Comparison of ENCODE assay signal across 9 cellular contexts in genomic region chr13:49869514-49869913, GRCh38.
A peak's percentile ranks its signal among the peaks of the same experiment; 100 is the strongest.
DNase-seq lines count a peak whose midpoint lies in the region; ATAC-seq and TF ChIP-seq lines count a peak whose summit lies in the region.
"Had no signal": no experiment of that assay in that cellular context is flagged by ENCODE, and none has a peak within 500 bp of the region (broad histone marks: within the 10 kb centered on the region; RNA-seq: fewer than 3 reads in every experiment).

No MANE protein-coding gene starts in this region.

- TF ChIP-seq CTCF in KMS-11 (conservative IDR thresholded peaks at IDR 0.05; ENCODE audit: low read depth, low read length) (peak; percentile 14; the same call in 1 of the 2 replicates), astrocyte of the spinal cord (IDR thresholded peaks at IDR 0.05; ENCODE audit: low read depth, low read length) (peak; percentile 53), liver (IDR thresholded peaks at IDR 0.05; ENCODE audit: low read depth, low read length, missing input control) (peak; percentile 43)

- peak; percentile 70 to 74 for TF ChIP-seq RAD21 in liver (IDR thresholded peaks at IDR 0.05)

- intact Hi-C loops in cardiac septum (cut with DNase I): no loop called here

- H3K9ac ChIP-seq in KMS-11 (no peak overlapping the region), liver (ENCODE audit: low read depth in 1 of 2, low read length in 2 of 2) (no peak overlapping the region)

- H3K4me1 ChIP-seq in KMS-11 (ENCODE audit: low read depth, poor library complexity, severe bottlenecking) (no peaks in the 10 kb centered on the region), liver (ENCODE audit: control insufficient read depth in 4 of 4, insufficient read depth in 4 of 4, low read length in 3 of 4) (no peaks in the 10 kb centered on the region)

- 44% methylated on average over 3 of the region's 3 CpGs for WGBS in liver

- no peaks in the 10 kb centered on the region for H3K79me2 ChIP-seq in KMS-11 (ENCODE audit: insufficient read depth, low read depth)

- peaks cover 0 to 3% (median 0%) of the 10 kb centered on the region in 4 donors for H3K9me3 ChIP-seq in liver (ENCODE audit: control insufficient read depth in 4 of 4, low read length in 3 of 4)

- in situ Hi-C loops in astrocyte of the spinal cord (cut with HindIII; ENCODE audit: low sequenced_read_pairs): no loop called here

- no peak overlapping the region for H2AFZ ChIP-seq in KMS-11 (ENCODE audit: low read depth)

- H3K4me2 ChIP-seq in KMS-11: no peak overlapping the region

- ATAC-seq in HG03196 (IDR thresholded peaks at IDR 0.05; ENCODE audit: unreplicated experiment): no peak
- ATAC-seq: activated CD8-positive, alpha-beta T cell treated with anti-CD3 and anti-CD28 coated beads, Interleukin-2, amount 10 ng/mL, durations not matched to agents 7 days and 5 days had no signal

- H4K20me1 ChIP-seq in KMS-11 (ENCODE audit: insufficient read depth): no peaks in the 10 kb centered on the region

- no peak overlapping the region for H3K27ac ChIP-seq in KMS-11
- no peak overlapping the region for H3K27ac ChIP-seq in liver (ENCODE audit: low read depth in 1 of 2, low read length in 2 of 2)

- peak; percentile 38 for DNase-seq in EH (ENCODE audit: low read depth)
- peak; percentile 22 for DNase-seq in astrocyte of the spinal cord (ENCODE audit: low read depth, low spot score)
- no peak for DNase-seq in activated T-cell treated with anti-CD3 and anti-CD28 coated beads for 4 hours
- no peak for DNase-seq in GOT3 (lab: John Stamatoyannopoulos, UW)
- DNase-seq in cardiac septum (ENCODE audit: low spot score): no peak
- DNase-seq: activated CD8-positive, alpha-beta T cell treated with anti-CD3 and anti-CD28 coated beads, Interleukin-2, amount 10 ng/mL, durations not matched to agents 7 days and 5 days had no signal

- H3K4me3 ChIP-seq in KMS-11 (IDR thresholded peaks at IDR 0.05; ENCODE audit: insufficient read depth, low read depth, low read length): no peak overlapping the region
- no peak overlapping the region for H3K4me3 ChIP-seq in astrocyte of the spinal cord (ENCODE audit: low read depth, low read length)
- H3K4me3 ChIP-seq in liver (ENCODE audit: low read depth in 1 of 3, low read length in 3 of 3): no peak overlapping the region

- H3K36me3 ChIP-seq in KMS-11 (ENCODE audit: insufficient read depth): no peaks in the 10 kb centered on the region
- no peaks in the 10 kb centered on the region for H3K36me3 ChIP-seq in liver (ENCODE audit: control insufficient read depth in 4 of 4, insufficient read depth in 3 of 4, low read depth in 1 of 4, low read length in 3 of 4)

- no peaks in the 10 kb centered on the region for H3K27me3 ChIP-seq in KMS-11 (ENCODE audit: insufficient read depth, low read depth)
- no peaks in the 10 kb centered on the region for H3K27me3 ChIP-seq in liver (ENCODE audit: control insufficient read depth in 4 of 4, insufficient read depth in 4 of 4, low read length in 3 of 4)

TF ChIP-seq in liver, 16 proteins besides CTCF, POLR2A, EP300 and RAD21:
- TF ChIP-seq YY1 (IDR thresholded peaks at IDR 0.05): no peak
- no peak for TF ChIP-seq TAF1 (conservative IDR thresholded peaks at IDR 0.05)

Comparison
In these comparisons a context has a peak if more than half of its experiments do, and no peak if none do; other contexts are left out.
1. DNase-seq: peak in EH (single experiment) and astrocyte of the spinal cord (single experiment); none in activated T-cell treated with anti-CD3 and anti-CD28 coated beads for 4 hours (single experiment), GOT3 (single experiment) and cardiac septum (single experiment).
2. Peak in every context shown above with its lines, with median percentiles within 50 percentile points of each other: CTCF ChIP-seq.